18 cellular contexts compared by ENCODE assay signal in the genomic region with DNA sequence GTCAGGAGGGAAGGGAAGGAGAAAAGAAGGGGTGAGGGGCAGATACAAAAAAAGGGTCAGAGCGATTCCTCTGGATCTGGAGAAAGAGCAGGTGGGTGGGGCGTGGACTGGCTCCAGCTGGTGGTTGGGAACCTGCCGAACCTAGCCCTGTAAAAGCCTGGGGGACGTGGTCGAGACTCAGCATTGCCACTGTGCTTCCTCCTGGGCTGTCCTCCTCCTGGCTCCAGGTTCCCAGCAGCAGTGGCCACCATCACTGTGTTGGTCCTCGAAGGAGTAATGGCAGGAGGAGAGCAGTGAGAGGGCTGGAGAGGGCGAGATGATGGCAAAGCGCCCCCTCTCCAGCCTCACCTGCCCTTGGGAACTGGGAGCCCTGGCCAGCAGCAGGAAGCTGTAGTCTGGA. TPM values are rescaled to one million over a fixed set of nuclear protein-coding genes. Genes with fewer than 3 reads are reported as not detected.
A peak's percentile ranks its signal among the peaks of the same experiment; 100 is the strongest.
DNase-seq lines count a peak whose midpoint lies in the region; ATAC-seq, FAIRE-seq and TF ChIP-seq lines count a peak whose summit lies in the region.
"Had no signal": no experiment of that assay in that cellular context is flagged by ENCODE, and none has a peak within 500 bp of the region (broad histone marks: within the 10 kb centered on the region; RNA-seq: fewer than 3 reads in every experiment).

No MANE protein-coding gene starts in this region.

- in situ Hi-C loops in gastrocnemius medialis (cut with MboI; ENCODE audit: low sequenced_read_pairs in 4 of 4), result no loop called here

- H3K27ac ChIP-seq in left ventricle myocardium inferior (replicated peaks) (no peak overlapping the region), H1 (ENCODE audit: low read depth, low read length) (no peak overlapping the region), gastrocnemius medialis (no peak overlapping the region)
- H3K27ac ChIP-seq: BLaER1 treated with 17β-estradiol and CSF1 and Interleukin-3, amounts not matched to agents 10 nM and 100 nM; GM23248 had no signal

- no peak overlapping the region for H3K23ac ChIP-seq in H1 (ENCODE audit: insufficient read length)

- H4K20me1 ChIP-seq in H1 (replicated peaks in 1 of 2; ENCODE audit: control insufficient read depth in 1 of 2, insufficient read depth in 2 of 2, low read length in 2 of 2), result no peaks in the 10 kb centered on the region

- POLR2A ChIA-PET in H1 (lab: Charles Lee; ENCODE audit: partially characterized antibody), result no interaction called here

- H3K4me1 ChIP-seq in left ventricle myocardium inferior (peaks cover 13% of the 10 kb centered on the region), H1 (replicated peaks in 1 of 4; ENCODE audit: control insufficient read depth in 3 of 4, insufficient read depth in 4 of 4, low read length in 3 of 4) (peaks cover 0 to 6% (median 1%) of the 10 kb centered on the region in 4 experiments; a peak in 4 of 7 replicates), mucosa of descending colon (ENCODE audit: low read depth) (peaks cover 13% of the 10 kb centered on the region), gastrocnemius medialis (peaks cover 10 to 14% of the 10 kb centered on the region in 2 donors)

- no peaks in the 10 kb centered on the region for H3K79me1 ChIP-seq in H1 (ENCODE audit: low read depth, low read length)

- no peak overlapping the region for H2AFZ ChIP-seq in H1 (ENCODE audit: low read length)
- H2AFZ ChIP-seq: GM23248 had no signal

- no peak overlapping the region for H3K4ac ChIP-seq in H1 (replicated peaks; ENCODE audit: insufficient read length, low read depth, low read length)

- no peak overlapping the region for H4K8ac ChIP-seq in H1 (ENCODE audit: extremely low read depth, insufficient read depth, low read length)

- FAIRE-seq in H1 (lab: Jason Lieb, UNC), result no peak
- FAIRE-seq: GM12878 had no signal

- no peak for ATAC-seq in mucosa of descending colon
- no peak for ATAC-seq in gastrocnemius medialis

- WGBS in H1 (ENCODE audit: extremely low coverage in 1 of 2, insufficient coverage in 1 of 2, insufficient read length in 1 of 2, insufficient replicate concordance in 2 of 2, low coverage in 1 of 2, low lambda C conversion rate in 2 of 2, missing lambda C conversion rate in 1 of 2), 2 experiments, result 85% methylated on average over 8 of the region's 8 CpGs; no CpG with 5 or more reads in 1 of the 2 experiments

- H2AK5ac ChIP-seq in H1 (ENCODE audit: low read depth, low read length), result 0 out of 2 replicates have a peak overlapping the region, but pooled peaks have one; percentile 16

- H4K5ac ChIP-seq in H1 (ENCODE audit: insufficient read length, low read depth, low read length), result no peak overlapping the region

- H3K27me3 ChIP-seq in left ventricle myocardium inferior (ENCODE audit: low read depth) (peaks cover 61% of the 10 kb centered on the region), H1 (replicated peaks in 1 of 4; ENCODE audit: control insufficient read depth in 3 of 4, extremely low read depth in 1 of 4, insufficient read depth in 3 of 4, low read length in 3 of 4) (peaks cover 7 to 32% (median 22%) of the 10 kb centered on the region in 4 experiments; a peak in 6 of 7 replicates), gastrocnemius medialis (peaks cover 14 to 24% (median 16%) of the 10 kb centered on the region in 3 donors)

- no peak overlapping the region for H2BK12ac ChIP-seq in H1 (ENCODE audit: low read depth, low read length)

- no peaks in the 10 kb centered on the region for H3K36me3 ChIP-seq in left ventricle myocardium inferior
- no peaks in the 10 kb centered on the region for H3K36me3 ChIP-seq in H1 (ENCODE audit: control insufficient read depth in 2 of 4, insufficient read depth in 4 of 4, low read length in 3 of 4)
- no peaks in the 10 kb centered on the region for H3K36me3 ChIP-seq in mucosa of descending colon (ENCODE audit: low read depth)
- no peaks in the 10 kb centered on the region for H3K36me3 ChIP-seq in gastrocnemius medialis
- H3K36me3 ChIP-seq: BLaER1 treated with 17β-estradiol and CSF1 and Interleukin-3, amounts not matched to agents 10 nM and 100 nM had no signal

- H2BK5ac ChIP-seq in H1 (ENCODE audit: low read depth, low read length), result no peak overlapping the region

- H3K9ac ChIP-seq in H1 (replicated peaks in 1 of 4; ENCODE audit: extremely low read depth in 1 of 4, low read depth in 3 of 4, low read length in 3 of 4), result no peak overlapping the region
- H3K9ac ChIP-seq: BLaER1 treated with 17β-estradiol and CSF1 and Interleukin-3, amounts not matched to agents 10 nM and 100 nM; GM23248 had no signal

- TF ChIP-seq POLR2A in H1 (IDR thresholded peaks at IDR 0.05; ENCODE audit: control extremely low read depth in 1 of 2, low read depth in 2 of 2, low read length in 2 of 2), result no peak
- TF ChIP-seq POLR2A in gastrocnemius medialis (IDR thresholded peaks at IDR 0.05), result no peak

- DNase-seq in cardiac septum (ENCODE audit: low spot score) (peak; percentile 53), left ventricle myocardium inferior (no peak), H1 (ENCODE audit: low read depth in 1 of 2, low spot score in 2 of 2) (no peak), mucosa of descending colon (peak in 2 of 3 donors; percentile 73 to 89), gastrocnemius medialis (no peak), RKO (ENCODE audit: low spot score) (no peak)
- DNase-seq in stimulated activated CD8-positive, alpha-beta memory T cell treated with anti-CD3 and anti-CD28 coated beads, Interleukin-4, amount 100 ng/mL, for 48 hours, result peak; percentile 20
- no peak for DNase-seq in stimulated activated CD4-positive, alpha-beta T cell treated with anti-CD3 and anti-CD28 coated beads, Interleukin-2, amount 100 ng/mL, for 48 hours
- DNase-seq: 8988T; AML-193; CD4-positive, CD25-positive, alpha-beta regulatory T cell; DMS79; GM23248; H9 had no signal

- H2BK20ac ChIP-seq in H1 (ENCODE audit: low read length), result no peak overlapping the region

- TF ChIP-seq CTCF in left ventricle myocardium inferior (IDR thresholded peaks at IDR 0.05; ENCODE audit: borderline replicate concordance), result no peak
- TF ChIP-seq CTCF in H1 (IDR thresholded peaks at IDR 0.05; ENCODE audit: control extremely low read depth in 1 of 3, insufficient read depth in 1 of 3, low read depth in 1 of 3, low read length in 3 of 3), result no peak
- TF ChIP-seq CTCF in mucosa of descending colon (IDR thresholded peaks at IDR 0.05), result no peak
- no peak for TF ChIP-seq CTCF in gastrocnemius medialis (IDR thresholded peaks at IDR 0.05 in 4 of 5, conservative IDR thresholded peaks at IDR 0.05 in 1 of 5)

- H3K56ac ChIP-seq in H1 (replicated peaks; ENCODE audit: insufficient read length, low read depth, low read length), result no peak overlapping the region

- H3K4me2 ChIP-seq in H1 (ENCODE audit: insufficient read depth in 1 of 2, low read depth in 2 of 2, low read length in 2 of 2), result no peak overlapping the region

- H3K4me3 ChIP-seq in left ventricle myocardium inferior, result no peak overlapping the region
- no peak overlapping the region for H3K4me3 ChIP-seq in H1 (ENCODE audit: extremely low read depth in 1 of 4, insufficient read depth in 2 of 4, low read depth in 3 of 4, low read length in 4 of 4)
- H3K4me3 ChIP-seq in mucosa of descending colon, result no peak overlapping the region
- H3K4me3 ChIP-seq in gastrocnemius medialis, result no peak overlapping the region
- H3K4me3 ChIP-seq: BLaER1 treated with 17β-estradiol and CSF1 and Interleukin-3, amounts not matched to agents 10 nM and 100 nM; GM12878; GM23248 had no signal

- H3K18ac ChIP-seq in H1 (ENCODE audit: extremely low read depth, low read length), result no peak overlapping the region

- no peak for TF ChIP-seq RAD21 in H1 (IDR thresholded peaks at IDR 0.05 in 1 of 2, conservative IDR thresholded peaks at IDR 0.05 in 1 of 2; ENCODE audit: low read depth in 2 of 2, low read length in 2 of 2)

- H3K9me3 ChIP-seq in left ventricle myocardium inferior (replicated peaks), result no peaks in the 10 kb centered on the region
- no peaks in the 10 kb centered on the region for H3K9me3 ChIP-seq in H1 (ENCODE audit: insufficient read depth in 2 of 2, low read depth in 1 of 2, low read length in 1 of 2)
- H3K9me3 ChIP-seq in mucosa of descending colon, result no peaks in the 10 kb centered on the region
- no peaks in the 10 kb centered on the region for H3K9me3 ChIP-seq in gastrocnemius medialis
- H3K9me3 ChIP-seq: BLaER1 treated with 17β-estradiol and CSF1 and Interleukin-3, amounts not matched to agents 10 nM and 100 nM had no signal

- no peak for TF ChIP-seq EP300 in H1 (IDR thresholded peaks at IDR 0.05; ENCODE audit: borderline replicate concordance in 1 of 2, low read depth in 2 of 2, low read length in 2 of 2)

- H2BK15ac ChIP-seq in H1 (ENCODE audit: low read length), result no peak overlapping the region

- intact Hi-C loops in cardiac septum (cut with DNase I), result no loop called here
- intact Hi-C loops in left ventricle myocardium inferior (cut with micrococcal nuclease), result no loop called here
- intact Hi-C loops in mucosa of descending colon (cut with DNase I, micrococcal nuclease), result no loop called here
- intact Hi-C loops in gastrocnemius medialis (cut with DNase I; ENCODE audit: low total_unique reads), result no loop called here

- CTCF ChIA-PET in H1 (lab: Charles Lee; ENCODE audit: partially characterized antibody), result interaction anchor here (0.8 to 1.3 kb wide), 2 partner anchors 12 to 113 kb away, joined by 3 to 4 read pairs; no protein-coding TSS in a partner anchor

- no peak overlapping the region for H2BK120ac ChIP-seq in H1 (replicated peaks; ENCODE audit: low read depth, low read length)

- H3K79me2 ChIP-seq in H1 (ENCODE audit: control insufficient read depth in 1 of 2, insufficient read depth in 2 of 2, low read length in 2 of 2), result no peaks in the 10 kb centered on the region

- H3K23me2 ChIP-seq in H1 (ENCODE audit: low read depth, low read length), result no peaks in the 10 kb centered on the region; the same call in 1 of the 2 replicates

- H4K91ac ChIP-seq in H1 (replicated peaks; ENCODE audit: insufficient read length, low read length), result no peak overlapping the region

- no peak overlapping the region for H3K14ac ChIP-seq in H1 (ENCODE audit: insufficient read length)

RNA-seq across cellular contexts. Expression of gene RAET1L, which starts 3.5 kb away (rescaled TPM):
- total RNA-seq in cardiac septum (not detected), left ventricle myocardium inferior (not detected), mucosa of descending colon (not detected), gastrocnemius medialis (not detected)
- not detected in 2 replicates for total RNA-seq in H1 (2021; fragmentation: NEBNext Ultra II Directional; extraction: Animal tissue kit (Norgen Biotek cat#: 25700))
- polyA plus RNA-seq in H1 (2011; rRNA removed), result not detected in 2 replicates
- not detected for polyA plus RNA-seq in H1 (2011; cell fraction: cytosol; rRNA removed)
- polyA plus RNA-seq in H1 (2011; cell fraction: nucleus; rRNA removed), result not detected
- not detected in 4 replicates for polyA plus RNA-seq in H1 (2012, experiment 1 of 2)
- not detected for polyA plus RNA-seq in H1 (2012, experiment 2 of 2)
- polyA plus RNA-seq in H1 (2013, experiment 1 of 2), result not detected
- polyA plus RNA-seq in H1 (2013, experiment 2 of 2), result not detected
- not detected in 2 replicates for polyA minus RNA-seq in H1 (2011; rRNA and poly(A)+ RNA removed)
- not detected for polyA minus RNA-seq in H1 (2011; cell fraction: cytosol; rRNA and poly(A)+ RNA removed)
- not detected for polyA minus RNA-seq in H1 (2011; cell fraction: nucleus; rRNA and poly(A)+ RNA removed)
- total RNA-seq: CD4-positive, CD25-positive, alpha-beta regulatory T cell; G401; GM12878; GM23248; H9; HT1080 had no signal
- polyA plus RNA-seq: CD4-positive, CD25-positive, alpha-beta regulatory T cell; GM12878; GM23248 had no signal

RNA-seq across cellular contexts. Expression of gene ULBP3, which starts 40.1 kb away (rescaled TPM):
- total RNA-seq in cardiac septum, result 0.57 TPM
- total RNA-seq in left ventricle myocardium inferior, result 0.99 TPM
- 3.3 and 4.2 TPM in 2 replicates for total RNA-seq in H1 (2021; fragmentation: NEBNext Ultra II Directional; extraction: Animal tissue kit (Norgen Biotek cat#: 25700))
- 1.8 and 1.9 TPM in 2 replicates for polyA plus RNA-seq in H1 (2011; rRNA removed)
- 2.6 TPM for polyA plus RNA-seq in H1 (2011; cell fraction: cytosol; rRNA removed)
- polyA plus RNA-seq in H1 (2011; cell fraction: nucleus; rRNA removed), result 5.7 TPM
- polyA plus RNA-seq in H1 (2012, experiment 1 of 2), result 2.0 to 3.7 TPM (median 2.8 TPM) in 4 replicates
- polyA plus RNA-seq in H1 (2012, experiment 2 of 2), result 0.64 TPM
- 7.5 TPM for polyA plus RNA-seq in H1 (2013, experiment 1 of 2)
- 7.0 TPM for polyA plus RNA-seq in H1 (2013, experiment 2 of 2)
- polyA minus RNA-seq in H1 (2011; rRNA and poly(A)+ RNA removed), result 5.4 and 10.4 TPM in 2 replicates
- polyA minus RNA-seq in H1 (2011; cell fraction: cytosol; rRNA and poly(A)+ RNA removed), result not detected
- 8.4 TPM for polyA minus RNA-seq in H1 (2011; cell fraction: nucleus; rRNA and poly(A)+ RNA removed)
- 1 to 10 TPM in 2 of 3 donors, under 1 TPM in 1; 0.32 to 1.9 (median 1.9) TPM for total RNA-seq in mucosa of descending colon
- 1 to 10 TPM in 1 of 4 donors, not detected in 3; 1.1 TPM for total RNA-seq in gastrocnemius medialis
- total RNA-seq: GM12878 had no signal

Comparison
In these comparisons a context has a peak if more than half of its experiments do, and no peak if none do; other contexts are left out.
1. DNase-seq: peak in cardiac septum (single experiment), mucosa of descending colon (2 of 3) and stimulated activated CD8-positive, alpha-beta memory T cell treated with anti-CD3 and anti-CD28 coated beads, Interleukin-4, amount 100 ng/mL, for 48 hours (single experiment); none in left ventricle myocardium inferior (single experiment), H1 (0 of 2), gastrocnemius medialis (0 of 2), RKO (single experiment) and stimulated activated CD4-positive, alpha-beta T cell treated with anti-CD3 and anti-CD28 coated beads, Interleukin-2, amount 100 ng/mL, for 48 hours (0 of 2).